10 cellular contexts compared by ENCODE assay signal in the genomic region with DNA sequence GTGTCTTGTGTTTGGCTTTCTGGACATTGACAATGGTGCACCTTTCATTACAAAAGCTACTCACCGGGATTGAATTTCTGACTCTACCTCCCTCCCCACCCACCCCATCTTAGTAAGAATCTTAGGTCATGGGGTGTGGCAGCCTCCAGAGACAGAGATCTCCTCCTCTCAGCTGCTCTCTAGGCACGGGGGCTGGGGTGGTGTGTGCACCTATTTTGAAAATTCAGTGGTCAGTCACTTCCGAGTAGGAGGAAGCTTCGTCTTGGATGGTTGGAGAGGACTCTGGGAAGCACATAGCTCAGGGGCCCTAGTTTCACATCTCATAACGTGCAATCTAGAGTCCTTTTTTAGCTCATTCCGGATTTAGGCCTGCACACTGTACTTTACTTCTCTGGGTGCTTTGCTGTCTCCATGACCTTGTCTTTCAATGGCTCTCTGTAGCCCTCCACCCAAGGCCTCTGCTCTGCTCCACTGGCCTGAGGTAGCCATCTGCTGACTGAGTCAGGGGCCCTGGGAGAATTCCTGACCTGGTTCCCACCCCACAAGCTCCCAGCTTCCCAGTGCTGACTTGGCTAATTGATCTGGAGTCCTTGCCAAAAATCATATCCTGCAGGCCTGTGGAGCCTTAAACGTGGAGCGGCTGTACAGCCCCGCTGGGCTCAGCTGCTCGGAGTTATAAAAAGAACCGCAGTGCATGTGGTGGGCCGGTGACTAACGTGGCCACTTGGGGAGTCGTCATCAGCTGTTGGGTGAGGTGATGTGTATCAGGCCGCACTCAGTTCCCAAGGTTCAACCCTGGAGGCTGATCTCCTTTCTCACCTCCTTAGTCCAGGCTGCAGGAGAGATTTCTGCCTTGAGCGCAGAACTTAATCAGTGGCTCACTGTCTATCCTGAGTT. TPM values are rescaled to one million over a fixed set of nuclear protein-coding genes. Genes with fewer than 3 reads are reported as not detected.
DNase-seq lines count a peak whose midpoint lies in the region; ATAC-seq and TF ChIP-seq lines count a peak whose summit lies in the region.
"Had no signal": no experiment of that assay in that cellular context is flagged by ENCODE, and none has a peak within 500 bp of the region (broad histone marks: within the 10 kb centered on the region; RNA-seq: fewer than 3 reads in every experiment).

No MANE protein-coding gene starts in this region.

- no peak for TF ChIP-seq RAD21 in SK-N-SH (IDR thresholded peaks at IDR 0.05; ENCODE audit: low read length)

- H3K27ac ChIP-seq in SK-N-SH (ENCODE audit: low read depth in 2 of 2, low read length in 1 of 2) = peak overlapping the region; percentile 47 to 89; a peak in 3 of 4 replicates
- H3K27ac ChIP-seq in gastroesophageal sphincter = no peak overlapping the region
- H3K27ac ChIP-seq in psoas muscle = peak overlapping the region; percentile 4
- H3K27ac ChIP-seq: neutrophil had no signal

- H3K4me3 ChIP-seq in SK-N-SH (ENCODE audit: low read depth in 2 of 2, low read length in 1 of 2) (no peak overlapping the region), gastroesophageal sphincter (no peak overlapping the region), psoas muscle (no peak overlapping the region)

- H3F3A ChIP-seq in SK-N-SH (replicated peaks; ENCODE audit: insufficient read depth) = peaks cover 19% of the 10 kb centered on the region

- TF ChIP-seq POLR2A in gastroesophageal sphincter (IDR thresholded peaks at IDR 0.05) = no peak

- H3K36me3 ChIP-seq in SK-N-SH (replicated peaks in 1 of 2; ENCODE audit: control insufficient read depth in 1 of 2, insufficient read depth in 2 of 2, low read length in 1 of 2) (no peaks in the 10 kb centered on the region), gastroesophageal sphincter (no peaks in the 10 kb centered on the region), psoas muscle (ENCODE audit: insufficient read depth in 1 of 2, low read depth in 1 of 2) (no peaks in the 10 kb centered on the region)
- H3K36me3 ChIP-seq: neutrophil had no signal

- H3K9ac ChIP-seq in SK-N-SH = peak overlapping the region; percentile 42; the same call in 1 of the 2 replicates

- TF ChIP-seq CTCF in SK-N-SH (IDR thresholded peaks at IDR 0.05) = no peak
- TF ChIP-seq CTCF in gastroesophageal sphincter (IDR thresholded peaks at IDR 0.05) = no peak
- TF ChIP-seq CTCF in psoas muscle (IDR thresholded peaks at IDR 0.05) = no peak

- intact Hi-C loops in psoas muscle (cut with DNase I) = no loop called here

- no peak overlapping the region for H3K4me2 ChIP-seq in SK-N-SH

- 40% methylated on average over 11 of the region's 16 CpGs for WGBS in SK-N-SH (ENCODE audit: low lambda C conversion rate)
- WGBS in gastroesophageal sphincter (ENCODE audit: low coverage in 1 of 2), 2 donors = 0 to 65% methylated on average over 1 to 3 of the region's 16 CpGs
- WGBS in psoas muscle, 3 donors = 34 to 42% (median 35%) methylated on average over 16 of the region's 16 CpGs

- no peaks in the 10 kb centered on the region for H4K20me1 ChIP-seq in SK-N-SH (ENCODE audit: insufficient read depth)

- ATAC-seq in gastroesophageal sphincter (peak; percentile 41), psoas muscle (peak; percentile 74 to 88 (median 81)), GM21528 (IDR thresholded peaks at IDR 0.05; ENCODE audit: low FRiP score, unreplicated experiment) (no peak), HG03280 (IDR thresholded peaks at IDR 0.05; ENCODE audit: unreplicated experiment) (no peak)

- POLR2A ChIA-PET in SK-N-SH (lab: Yijun Ruan, JAX) = no interaction called here

- DNase-seq in GM04504 (ENCODE audit: low read depth) (peak; percentile 98), SK-N-SH (peak; percentile 45), psoas muscle (peak; percentile 49 to 71), NCI-H1092 (lab: John Stamatoyannopoulos, UW) (no peak), DMS153 (lab: John Stamatoyannopoulos, UW) (no peak)
- DNase-seq: effector memory CD4-positive, alpha-beta T cell had no signal

- H3K4me1 ChIP-seq in SK-N-SH (ENCODE audit: control insufficient read depth in 1 of 2, insufficient read depth in 2 of 2, low read depth in 1 of 2, low read length in 1 of 2) (peaks cover 9 to 10% of the 10 kb centered on the region in 2 experiments; a peak in 3 of 4 replicates), gastroesophageal sphincter (peaks cover 0 to 11% (median 0%) of the 10 kb centered on the region in 3 donors), psoas muscle (no peaks in the 10 kb centered on the region)

- no peaks in the 10 kb centered on the region for H3K27me3 ChIP-seq in SK-N-SH (ENCODE audit: insufficient read depth)
- H3K27me3 ChIP-seq in gastroesophageal sphincter = no peaks in the 10 kb centered on the region
- no peaks in the 10 kb centered on the region for H3K27me3 ChIP-seq in psoas muscle (ENCODE audit: insufficient read depth in 3 of 3, low read length in 2 of 3)
- H3K27me3 ChIP-seq: neutrophil had no signal

- no peaks in the 10 kb centered on the region for H3K79me2 ChIP-seq in SK-N-SH (ENCODE audit: insufficient read depth)

- no peaks in the 10 kb centered on the region for H3K9me3 ChIP-seq in SK-N-SH
- no peaks in the 10 kb centered on the region for H3K9me3 ChIP-seq in gastroesophageal sphincter
- no peaks in the 10 kb centered on the region for H3K9me3 ChIP-seq in psoas muscle

- CTCF ChIA-PET in SK-N-SH (lab: Yijun Ruan, JAX) = interaction anchor here (1.0 to 1.5 kb wide), 2 partner anchors 33 to 37 kb away, joined by 3 to 4 read pairs; no protein-coding TSS in a partner anchor

- TF ChIP-seq EP300 in SK-N-SH (IDR thresholded peaks at IDR 0.05; ENCODE audit: borderline replicate concordance in 1 of 2, low read depth in 1 of 2, low read length in 1 of 2) = peak; percentile 19 to 51; a peak in 1 of 4 replicates
- no peak for TF ChIP-seq EP300 in gastroesophageal sphincter (IDR thresholded peaks at IDR 0.05)

- no peaks in the 10 kb centered on the region for H3K9me2 ChIP-seq in SK-N-SH

- H2AFZ ChIP-seq in SK-N-SH (ENCODE audit: low read depth) = no peak overlapping the region

TF ChIP-seq in SK-N-SH, 30 proteins besides CTCF, POLR2A, EP300 and RAD21 (continues in another document):
- TF ChIP-seq NFIC (IDR thresholded peaks at IDR 0.05; ENCODE audit: borderline replicate concordance) (peak; percentile 90), SMC3 (IDR thresholded peaks at IDR 0.05; ENCODE audit: low read depth, low read length) (no peak), RCOR1 (IDR thresholded peaks at IDR 0.05; ENCODE audit: low read length) (no peak), RXRA (IDR thresholded peaks at IDR 0.05; ENCODE audit: borderline replicate concordance, low read depth) (peak; percentile 52; the same call in 1 of the 2 replicates), TEAD4 (IDR thresholded peaks at IDR 0.05; ENCODE audit: borderline replicate concordance, insufficient read depth) (peak; percentile 55; the same call in 1 of the 2 replicates), RFX5 (IDR thresholded peaks at IDR 0.05; ENCODE audit: low read length) (no peak), JUND (IDR thresholded peaks at IDR 0.05) (peak; percentile 61), GATA2 (CRISPR knock-in tag; IDR thresholded peaks at IDR 0.05) (no peak), FOSL2 (IDR thresholded peaks at IDR 0.05; ENCODE audit: borderline replicate concordance, low read depth) (peak; percentile 61; the same call in 1 of the 2 replicates), MXI1 (IDR thresholded peaks at IDR 0.05; ENCODE audit: low read depth, low read length) (no peak), FOXJ3 (CRISPR knock-in tag; IDR thresholded peaks at IDR 0.05) (no peak), MEF2A (IDR thresholded peaks at IDR 0.05; ENCODE audit: borderline replicate concordance, low read depth) (peak; percentile 87; the same call in 1 of the 2 replicates), MAX (IDR thresholded peaks at IDR 0.05; ENCODE audit: low read depth) (peak; percentile 20; the same call in 1 of the 2 replicates), EZH2phosphoT487 (IDR thresholded peaks at IDR 0.05; ENCODE audit: borderline replicate concordance, low read depth) (no peak), NRF1 (IDR thresholded peaks at IDR 0.05; ENCODE audit: low read depth, low read length) (no peak)
- TF ChIP-seq, protein P1, sequence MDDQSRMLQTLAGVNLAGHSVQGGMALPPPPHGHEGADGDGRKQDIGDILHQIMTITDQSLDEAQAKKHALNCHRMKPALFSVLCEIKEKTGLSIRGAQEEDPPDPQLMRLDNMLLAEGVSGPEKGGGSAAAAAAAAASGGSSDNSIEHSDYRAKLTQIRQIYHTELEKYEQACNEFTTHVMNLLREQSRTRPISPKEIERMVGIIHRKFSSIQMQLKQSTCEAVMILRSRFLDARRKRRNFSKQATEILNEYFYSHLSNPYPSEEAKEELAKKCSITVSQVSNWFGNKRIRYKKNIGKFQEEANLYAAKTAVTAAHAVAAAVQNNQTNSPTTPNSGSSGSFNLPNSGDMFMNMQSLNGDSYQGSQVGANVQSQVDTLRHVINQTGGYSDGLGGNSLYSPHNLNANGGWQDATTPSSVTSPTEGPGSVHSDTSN (IDR thresholded peaks at IDR 0.05) = peak; percentile 70

RNA-seq across cellular contexts. Expression of gene ADAMTS14, which starts 19.3 kb away (rescaled TPM):
- 1.1 and 1.2 TPM in 2 replicates for polyA plus RNA-seq in SK-N-SH (2012; rRNA removed)
- polyA plus RNA-seq in SK-N-SH (2012; cell fraction: cytosol; rRNA removed) = 0.28 and 0.63 TPM in 2 replicates
- polyA plus RNA-seq in SK-N-SH (2012; cell fraction: nucleus; rRNA removed) = 8.5 and 9.2 TPM in 2 replicates
- under 1 TPM in 2 of 4 donors, not detected in 2; 0.04 to 0.27 TPM for total RNA-seq in gastroesophageal sphincter
- total RNA-seq in psoas muscle = under 1 TPM in 2 of 4 donors, not detected in 2; 0.05 to 0.06 TPM
- under 1 TPM in 2 of 3 donors, not detected in 1; 0.03 to 0.18 TPM for polyA plus RNA-seq in psoas muscle

RNA-seq across cellular contexts. Expression of gene PRF1, which starts 50.5 kb away (rescaled TPM):
- polyA plus RNA-seq in SK-N-SH (2012; rRNA removed) (not detected in 2 replicates), psoas muscle (under 1 TPM; 0.33 to 0.72 (median 0.43) TPM)
- not detected in 2 replicates for polyA plus RNA-seq in SK-N-SH (2012; cell fraction: cytosol; rRNA removed)
- polyA plus RNA-seq in SK-N-SH (2012; cell fraction: nucleus; rRNA removed) = not detected in 2 replicates
- total RNA-seq in gastroesophageal sphincter (1 to 10 TPM in 2 of 4 donors, under 1 TPM in 1, not detected in 1; 0.96 to 3.9 (median 2.0) TPM), psoas muscle (1 to 10 TPM; 1.6 to 3.4 (median 1.8) TPM)

Comparison
In these comparisons a context has a peak if more than half of its experiments do, and no peak if none do; other contexts are left out.
1. DNase-seq: peak in GM04504 (single experiment), SK-N-SH (single experiment) and psoas muscle (2 of 2); none in NCI-H1092 (single experiment) and DMS153 (single experiment).
2. H3K27ac ChIP-seq: peak in SK-N-SH (2 of 2) and psoas muscle (single experiment); none in gastroesophageal sphincter (0 of 4).
3. ATAC-seq: peak in gastroesophageal sphincter (single experiment) and psoas muscle (4 of 4); none in GM21528 (single experiment) and HG03280 (single experiment).